1 cellular context compared by ENCODE assay signal in genomic region chr4:68406479-68406859, GRCh38.
TF ChIP-seq lines count a peak whose summit lies in the region.

No MANE protein-coding gene starts in this region.

TF ChIP-seq in GM23338, 12 proteins besides CTCF, POLR2A, EP300 and RAD21 (continued from another document):
- no peak for TF ChIP-seq ZNF462 (CRISPR knock-in tag; IDR thresholded peaks at IDR 0.05)
- TF ChIP-seq NANOG (IDR thresholded peaks at IDR 0.05; ENCODE audit: borderline replicate concordance) = no peak
- no peak for TF ChIP-seq EZH2 (IDR thresholded peaks at IDR 0.05; ENCODE audit: low read depth, unreplicated experiment)
- no peak for TF ChIP-seq REST (IDR thresholded peaks at IDR 0.05; ENCODE audit: unreplicated experiment)
- TF ChIP-seq ETS1 (IDR thresholded peaks at IDR 0.05) = no peak
- no peak for TF ChIP-seq EZH2phosphoT487 (IDR thresholded peaks at IDR 0.05; ENCODE audit: unreplicated experiment)
